Comparison of ENCODE assay signal across 18 cellular contexts in genomic region chr3:139941580-139941979, GRCh38.
DNase-seq lines count a peak whose midpoint lies in the region; ATAC-seq and TF ChIP-seq lines count a peak whose summit lies in the region.
"Had no signal": no experiment of that assay in that cellular context is flagged by ENCODE, and none has a peak within 500 bp of the region (broad histone marks: within the 10 kb centered on the region; RNA-seq: fewer than 3 reads in every experiment).

No MANE protein-coding gene starts in this region.

- H3K36me3 ChIP-seq in subcutaneous abdominal adipose tissue (ENCODE audit: control insufficient read depth in 5 of 5, insufficient read depth in 5 of 5, low read length in 5 of 5): no peaks in the 10 kb centered on the region
- H3K36me3 ChIP-seq: BLaER1 had no signal

- peaks cover 0 to 47% (median 30%) of the 10 kb centered on the region in 5 donors for H3K4me1 ChIP-seq in subcutaneous abdominal adipose tissue (ENCODE audit: control insufficient read depth in 5 of 5, insufficient read depth in 5 of 5, low read length in 5 of 5)
- H3K4me1 ChIP-seq: A549 had no signal

- DNase-seq in DMS53 (lab: John Stamatoyannopoulos, UW) (peak; percentile 5), DMS53 treated with DMSO at 0.1 percent for 48 hours (lab: John Stamatoyannopoulos, UW; ENCODE audit: unreplicated experiment) (no peak), LNCaP clone FGC (ENCODE audit: low read depth) (peak; percentile 76), midbrain (lab: John Stamatoyannopoulos, UW) (no peak), ACHN (no peak)
- DNase-seq: 8988T; CD4-positive, alpha-beta T cell; CD8-positive, alpha-beta memory T cell; DMS 273 treated with DMSO at 0.1 percent for 48 hours; DND-41; H9 had no signal

- H3K27me3 ChIP-seq in subcutaneous abdominal adipose tissue (ENCODE audit: control insufficient read depth in 5 of 5, insufficient read depth in 4 of 5, low read length in 5 of 5): no peaks in the 10 kb centered on the region

- H3K27ac ChIP-seq in VCaP (peak overlapping the region; percentile 61), subcutaneous abdominal adipose tissue (ENCODE audit: low read depth, low read length) (peak overlapping the region; percentile 66)
- H3K27ac ChIP-seq: A549, BLaER1 had no signal

- no peak for TF ChIP-seq CTCF in LNCaP clone FGC (IDR thresholded peaks at IDR 0.05; ENCODE audit: control insufficient read depth, extremely low read depth, insufficient read depth)
- no peak for TF ChIP-seq CTCF in VCaP (conservative IDR thresholded peaks at IDR 0.05)

- H3K4me3 ChIP-seq in LNCaP clone FGC (ENCODE audit: low read depth, low read length): no peak overlapping the region
- H3K4me3 ChIP-seq in subcutaneous abdominal adipose tissue (ENCODE audit: low read depth in 1 of 5, low read length in 5 of 5): no peak overlapping the region
- H3K4me3 ChIP-seq: A549, BLaER1, GM23338 had no signal

- peaks cover 0 to 2% (median 0%) of the 10 kb centered on the region in 5 donors for H3K9me3 ChIP-seq in subcutaneous abdominal adipose tissue (ENCODE audit: control insufficient read depth in 5 of 5, low read length in 5 of 5)
- H3K9me3 ChIP-seq: A549, BLaER1 had no signal

- ATAC-seq in HG03039 (IDR thresholded peaks at IDR 0.05; ENCODE audit: unreplicated experiment): no peak
- ATAC-seq: A549, GM23338, HCT116 had no signal

- H3K9ac ChIP-seq in subcutaneous abdominal adipose tissue (ENCODE audit: low read length in 5 of 5): no peak overlapping the region
- H3K9ac ChIP-seq: BLaER1 had no signal

- in situ Hi-C loops in ACHN (cut with HindIII; ENCODE audit: low pct_ligation_motif_present, low pct_unique_long_range_greater_than_20kb, low sequenced_read_pairs): no loop called here

Comparison
In these comparisons a context has a peak if more than half of its experiments do, and no peak if none do; other contexts are left out.
1. DNase-seq: peak in DMS53 (single experiment) and LNCaP clone FGC (single experiment); none in DMS53 treated with DMSO at 0.1 percent for 48 hours (single experiment), midbrain (single experiment) and ACHN (single experiment).